In the genomic region with DNA sequence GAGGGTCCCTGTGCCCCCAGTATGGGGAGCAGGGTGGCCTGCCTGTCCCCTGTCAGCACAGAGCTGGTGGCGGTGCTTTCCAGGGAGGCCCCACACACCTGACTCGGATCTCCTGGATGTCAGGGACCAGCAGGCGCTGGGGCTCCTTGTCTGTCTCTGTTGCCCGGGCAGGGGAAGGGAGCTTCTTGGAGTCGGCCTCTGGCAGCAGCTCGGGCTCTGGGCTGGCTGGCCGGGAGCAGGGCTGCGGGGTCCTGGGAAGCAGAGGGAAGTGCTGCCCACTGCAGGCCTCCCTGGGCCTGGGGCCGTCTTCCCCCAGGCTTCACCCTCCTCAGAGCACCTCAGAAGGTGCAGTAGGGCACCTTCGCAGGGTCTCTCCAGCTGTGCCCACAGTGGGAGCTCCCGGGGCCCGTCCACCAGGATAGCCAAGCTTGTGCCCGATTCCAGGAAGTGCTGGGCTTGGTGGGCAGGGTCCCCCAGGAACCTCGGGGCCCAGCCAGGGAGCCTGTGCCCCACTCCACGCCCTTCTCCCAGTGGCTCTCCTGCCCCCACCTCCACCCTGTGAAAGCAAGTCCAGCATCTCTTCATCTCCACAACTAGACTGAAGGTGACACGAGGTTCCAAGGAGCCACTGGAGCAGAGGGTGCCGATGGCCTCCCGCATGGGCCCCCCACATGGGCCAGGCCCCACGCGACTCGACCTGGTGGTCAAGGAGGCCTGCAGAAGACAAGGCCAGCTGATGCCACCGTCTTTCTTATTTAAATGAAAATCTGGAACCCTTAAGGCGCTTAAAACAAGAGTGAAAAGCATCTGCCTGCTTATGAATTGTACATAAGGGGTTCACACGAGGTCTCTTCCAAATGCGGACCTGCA, we compare ENCODE assay signal across 1 cellular context.
TF ChIP-seq lines count a peak whose summit lies in the region.

No MANE protein-coding gene starts in this region.

TF ChIP-seq in IMR-90, 13 proteins besides CTCF, POLR2A, EP300 and RAD21:
- TF ChIP-seq CHD1 (IDR thresholded peaks at IDR 0.05; ENCODE audit: low read depth, low read length) = no peak
- no peak for TF ChIP-seq NFE2L2 (IDR thresholded peaks at IDR 0.05; ENCODE audit: low read depth, low read length)
- TF ChIP-seq BHLHE40 (IDR thresholded peaks at IDR 0.05; ENCODE audit: low read depth, low read length) = no peak
- no peak for TF ChIP-seq FOS (IDR thresholded peaks at IDR 0.05; ENCODE audit: low read depth, low read length)
- no peak for TF ChIP-seq MAZ (IDR thresholded peaks at IDR 0.05; ENCODE audit: borderline replicate concordance, low read depth, low read length)
- no peak for TF ChIP-seq SMC3 (IDR thresholded peaks at IDR 0.05; ENCODE audit: low read depth, low read length)
- TF ChIP-seq RFX5 (IDR thresholded peaks at IDR 0.05; ENCODE audit: low read depth, low read length) = no peak
- no peak for TF ChIP-seq MXI1 (IDR thresholded peaks at IDR 0.05; ENCODE audit: borderline replicate concordance, low read depth, low read length)
- TF ChIP-seq CEBPB (IDR thresholded peaks at IDR 0.05; ENCODE audit: low read depth, low read length) = no peak
- TF ChIP-seq RCOR1 (IDR thresholded peaks at IDR 0.05; ENCODE audit: insufficient replicate concordance, low read length) = no peak
- no peak for TF ChIP-seq MAFK (IDR thresholded peaks at IDR 0.05; ENCODE audit: low read depth, low read length)
- TF ChIP-seq, protein P1, sequence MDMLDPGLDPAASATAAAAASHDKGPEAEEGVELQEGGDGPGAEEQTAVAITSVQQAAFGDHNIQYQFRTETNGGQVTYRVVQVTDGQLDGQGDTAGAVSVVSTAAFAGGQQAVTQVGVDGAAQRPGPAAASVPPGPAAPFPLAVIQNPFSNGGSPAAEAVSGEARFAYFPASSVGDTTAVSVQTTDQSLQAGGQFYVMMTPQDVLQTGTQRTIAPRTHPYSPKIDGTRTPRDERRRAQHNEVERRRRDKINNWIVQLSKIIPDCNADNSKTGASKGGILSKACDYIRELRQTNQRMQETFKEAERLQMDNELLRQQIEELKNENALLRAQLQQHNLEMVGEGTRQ (IDR thresholded peaks at IDR 0.05; ENCODE audit: low read depth, low read length) = no peak
- TF ChIP-seq, protein P2, sequence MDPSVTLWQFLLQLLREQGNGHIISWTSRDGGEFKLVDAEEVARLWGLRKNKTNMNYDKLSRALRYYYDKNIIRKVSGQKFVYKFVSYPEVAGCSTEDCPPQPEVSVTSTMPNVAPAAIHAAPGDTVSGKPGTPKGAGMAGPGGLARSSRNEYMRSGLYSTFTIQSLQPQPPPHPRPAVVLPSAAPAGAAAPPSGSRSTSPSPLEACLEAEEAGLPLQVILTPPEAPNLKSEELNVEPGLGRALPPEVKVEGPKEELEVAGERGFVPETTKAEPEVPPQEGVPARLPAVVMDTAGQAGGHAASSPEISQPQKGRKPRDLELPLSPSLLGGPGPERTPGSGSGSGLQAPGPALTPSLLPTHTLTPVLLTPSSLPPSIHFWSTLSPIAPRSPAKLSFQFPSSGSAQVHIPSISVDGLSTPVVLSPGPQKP (IDR thresholded peaks at IDR 0.05; ENCODE audit: borderline replicate concordance, low read depth, low read length) = no peak
